26 cellular contexts compared by ENCODE assay signal in the genomic region with DNA sequence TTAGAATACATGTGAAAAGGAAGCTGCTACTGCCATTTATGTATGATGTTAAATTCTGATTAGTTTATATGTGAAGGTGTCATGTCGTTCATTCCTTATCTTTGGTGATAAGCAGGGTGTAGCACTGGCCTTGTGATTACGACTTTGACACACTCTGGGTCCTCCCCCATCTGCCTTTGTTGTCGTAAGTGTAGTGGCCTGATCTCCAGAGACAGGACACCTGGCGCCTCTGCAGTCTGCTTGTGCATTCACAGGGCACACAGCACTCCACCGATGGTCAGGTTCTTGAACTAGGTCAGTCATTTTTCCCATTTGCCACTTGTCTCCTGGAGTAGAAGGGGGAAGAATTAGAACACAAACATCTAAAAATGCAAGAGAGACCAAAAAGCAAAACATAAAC.
"Had no signal": no experiment of that assay in that cellular context is flagged by ENCODE, and none has a peak within 500 bp of the region (broad histone marks: within the 10 kb centered on the region; RNA-seq: fewer than 3 reads in every experiment).

No MANE protein-coding gene starts in this region.

- ATAC-seq: activated CD8-positive, alpha-beta T cell treated with anti-CD3 and anti-CD28 coated beads, Interleukin-2, amount 10 ng/mL, durations not matched to agents 7 days and 5 days; activated T-cell treated with anti-CD3 and anti-CD28 coated beads, Interleukin-2, amount 50 U/mL, for 4 hours; effector memory CD8-positive, alpha-beta T cell; esophagus mucosa; right lobe of liver; stimulated activated memory B cell treated with anti-CD40 and anti-IgM and Interleukin-4, amounts not matched to agents 10 μg/mL and 1 μg/mL and 100 μg/mL, for 72 hours had no signal

- H3K9me3 ChIP-seq: ascending aorta, right lobe of liver had no signal

- H3K4me3 Mint-ChIP-seq: activated CD8-positive, alpha-beta T cell treated with anti-CD3 and anti-CD28 coated beads, Interleukin-2, amount 10 ng/mL, durations not matched to agents 7 days and 5 days; activated naive CD8-positive, alpha-beta T cell; activated T-cell treated with anti-CD3 and anti-CD28 coated beads, Interleukin-2, amount 50 U/mL, for 4 hours; central memory CD8-positive, alpha-beta T cell; effector memory CD8-positive, alpha-beta T cell; memory B cell; naive B cell; stimulated activated memory B cell treated with anti-CD40 and anti-IgM and Interleukin-4, amounts not matched to agents 10 μg/mL and 1 μg/mL and 100 μg/mL, for 72 hours; T-helper 2 cell treated with Interferon-gamma antibody and Interleukin-4, amounts not matched to agents 5 μg/mL and 100 μg/mL, for 36 hours had no signal

- H3K27me3 ChIP-seq: adrenal gland, ascending aorta, brain microvascular endothelial cell, dorsolateral prefrontal cortex, right lobe of liver, stomach, vagina had no signal

- DNase-seq: activated CD4-positive, alpha-beta T cell treated with anti-CD3 and anti-CD28 coated beads for 1 hour; activated CD4-positive, alpha-beta T cell treated with anti-CD3 and anti-CD28 coated beads, Interleukin-2, amount 50 U/mL, for 1 hour; activated CD8-positive, alpha-beta T cell treated with anti-CD3 and anti-CD28 coated beads, Interleukin-2, amount 10 ng/mL, durations not matched to agents 7 days and 5 days; activated naive CD4-positive, alpha-beta T cell; activated T-cell treated with anti-CD3 and anti-CD28 coated beads, Interleukin-2, amount 50 U/mL, for 4 hours; adrenal gland; brain microvascular endothelial cell; dorsolateral prefrontal cortex; effector memory CD8-positive, alpha-beta T cell; foreskin melanocyte; naive B cell; occipital lobe; right lobe of liver; stimulated activated CD4-positive, alpha-beta T cell treated with anti-CD3 and anti-CD28 coated beads, Interleukin-15, amount 100 ng/mL, for 24 hours; stomach; trophoblast cell had no signal

- H3K27ac ChIP-seq: adrenal gland, ascending aorta, brain microvascular endothelial cell, right lobe of liver, stomach, vagina had no signal

- H3K4me3 ChIP-seq: adrenal gland, ascending aorta, dorsolateral prefrontal cortex, right lobe of liver, smooth muscle cell, stomach, vagina had no signal

- H3K36me3 ChIP-seq: adrenal gland, ascending aorta, brain microvascular endothelial cell, right lobe of liver, stomach, vagina had no signal

- H3K27me3 Mint-ChIP-seq: activated naive CD8-positive, alpha-beta T cell; central memory CD8-positive, alpha-beta T cell; effector memory CD8-positive, alpha-beta T cell; memory B cell; stimulated activated memory B cell treated with anti-CD40 and anti-IgM and Interleukin-4, amounts not matched to agents 10 μg/mL and 1 μg/mL and 100 μg/mL, for 72 hours had no signal

- H3K4me1 ChIP-seq: right lobe of liver, vagina had no signal

- H3K4me1 Mint-ChIP-seq: central memory CD8-positive, alpha-beta T cell; memory B cell had no signal

- H3K27ac Mint-ChIP-seq: activated CD8-positive, alpha-beta T cell treated with anti-CD3 and anti-CD28 coated beads, Interleukin-2, amount 10 ng/mL, durations not matched to agents 7 days and 5 days; activated naive CD8-positive, alpha-beta T cell; activated T-helper 2 cell treated with anti-CD3 and anti-CD28 coated beads, Interferon-gamma antibody, Interleukin-2, Interleukin-4, amounts not matched to agents 10 μg/mL and 5 μg/mL and 100 μg/mL, durations not matched to agents 14 hours and 24 hours and 36 hours; effector memory CD8-positive, alpha-beta T cell; memory B cell; naive B cell; stimulated activated memory B cell treated with anti-CD40 and anti-IgM and Interleukin-4, amounts not matched to agents 10 μg/mL and 1 μg/mL and 100 μg/mL, for 72 hours; T-helper 2 cell treated with Interferon-gamma antibody and Interleukin-4, amounts not matched to agents 5 μg/mL and 100 μg/mL, for 36 hours had no signal
